ENCODE assay signal across 16 cellular contexts in genomic region chr9:82206946-82207345, GRCh38.
A peak's percentile ranks its signal among the peaks of the same experiment; 100 is the strongest.
DNase-seq lines count a peak whose midpoint lies in the region; ATAC-seq and TF ChIP-seq lines count a peak whose summit lies in the region.
"Had no signal": no experiment of that assay in that cellular context is flagged by ENCODE, and none has a peak within 500 bp of the region (broad histone marks: within the 10 kb centered on the region; RNA-seq: fewer than 3 reads in every experiment).

No MANE protein-coding gene starts in this region.

- H3K9me3 Mint-ChIP-seq in stimulated activated naive B cell treated with anti-CD40 and anti-IgM and Interleukin-4, amounts not matched to agents 10 μg/mL and 1 μg/mL and 100 μg/mL, for 72 hours, result peaks cover 12 to 13% of the 10 kb centered on the region in 2 donors

- H4K20me1 ChIP-seq in OCI-LY7 (ENCODE audit: insufficient read depth, low read length), result no peaks in the 10 kb centered on the region

- no peaks in the 10 kb centered on the region for H3K9me2 ChIP-seq in OCI-LY7 (ENCODE audit: insufficient read depth, low read length)

- H3K36me3 Mint-ChIP-seq in stimulated activated naive B cell treated with anti-CD40 and anti-IgM and Interleukin-4, amounts not matched to agents 10 μg/mL and 1 μg/mL and 100 μg/mL, for 72 hours, result peaks cover 11 to 17% of the 10 kb centered on the region in 2 donors

- no peak overlapping the region for H3K27ac ChIP-seq in OCI-LY7 (ENCODE audit: low read depth, low read length, poor library complexity, severe bottlenecking)
- H3K27ac ChIP-seq: GM23248 had no signal

- H3K79me2 ChIP-seq in OCI-LY7 (ENCODE audit: insufficient read depth, low read depth, low read length), result no peaks in the 10 kb centered on the region

- POLR2A ChIA-PET in OCI-LY7 (lab: Charles Lee), result no interaction called here

- H3K27me3 Mint-ChIP-seq in stimulated activated naive B cell treated with anti-CD40 and anti-IgM and Interleukin-4, amounts not matched to agents 10 μg/mL and 1 μg/mL and 100 μg/mL, for 72 hours, result no peaks in the 10 kb centered on the region
- H3K27me3 Mint-ChIP-seq: CD4-positive, alpha-beta T cell; IgD-negative memory B cell had no signal

- H3K4me2 ChIP-seq in OCI-LY7 (ENCODE audit: low read length), result no peak overlapping the region

- no peak overlapping the region for H3K4me3 ChIP-seq in OCI-LY7 (ENCODE audit: low read depth, low read length, poor library complexity, severe bottlenecking)
- H3K4me3 ChIP-seq: GM23248, HAP-1 had no signal

- TF ChIP-seq CTCF in OCI-LY7 (conservative IDR thresholded peaks at IDR 0.05; ENCODE audit: low read length), result no peak

- DNase-seq in OCI-LY7 (ENCODE audit: low spot score) (no peak), CD1c-positive myeloid dendritic cell (ENCODE audit: extremely low spot score) (no peak), AG20443 (ENCODE audit: low spot score) (no peak)
- DNase-seq in stimulated activated naive B cell treated with anti-CD40 and anti-IgM and Interleukin-4, amounts not matched to agents 10 μg/mL and 1 μg/mL and 100 μg/mL, for 72 hours, result no peak
- DNase-seq: C1 segment of cervical spinal cord; Caco-2; CD4-positive, alpha-beta T cell; KBM-7 had no signal

- H3K4me3 Mint-ChIP-seq in stimulated activated naive B cell treated with anti-CD40 and anti-IgM and Interleukin-4, amounts not matched to agents 10 μg/mL and 1 μg/mL and 100 μg/mL, for 72 hours, result no peak overlapping the region
- H3K4me3 Mint-ChIP-seq: CD4-positive, alpha-beta T cell; IgD-negative memory B cell had no signal

- peaks cover 5% of the 10 kb centered on the region; the same call in 1 of the 2 replicates for H3K36me3 ChIP-seq in OCI-LY7 (ENCODE audit: insufficient read depth, low read length)
- H3K36me3 ChIP-seq: BE2C, HAP-1 had no signal

- H3K4me1 ChIP-seq in OCI-LY7 (ENCODE audit: insufficient read depth, low read length, poor library complexity, severe bottlenecking), result peaks cover 33% of the 10 kb centered on the region
- H3K4me1 ChIP-seq: BE2C, Caco-2, HAP-1 had no signal

- H3K4me1 Mint-ChIP-seq in stimulated activated naive B cell treated with anti-CD40 and anti-IgM and Interleukin-4, amounts not matched to agents 10 μg/mL and 1 μg/mL and 100 μg/mL, for 72 hours, result peaks cover 18 to 41% of the 10 kb centered on the region in 2 donors

- H3K9me3 ChIP-seq in OCI-LY7 (ENCODE audit: low read length), result peaks cover 18% of the 10 kb centered on the region; the same call in 1 of the 2 replicates
- H3K9me3 ChIP-seq: BE2C, Caco-2, HAP-1 had no signal

- H2AFZ ChIP-seq in OCI-LY7 (ENCODE audit: low read length), result peak overlapping the region; percentile 30; the same call in 1 of the 2 replicates
- H2AFZ ChIP-seq: GM23248 had no signal

- BruUV-seq in OCI-LY7 (replicated peaks; lab: Mats Ljungman, UMichigan), result no TSS peak

- peak; percentile 64 for ATAC-seq in GM18907 (IDR thresholded peaks at IDR 0.05; ENCODE audit: unreplicated experiment)
- ATAC-seq in HG03565 (IDR thresholded peaks at IDR 0.05; ENCODE audit: unreplicated experiment), result peak; percentile 31
- ATAC-seq in stimulated activated naive B cell treated with anti-CD40 and anti-IgM and Interleukin-4, amounts not matched to agents 10 μg/mL and 1 μg/mL and 100 μg/mL, for 72 hours (replicated peaks), result peak; percentile 14 to 40
- ATAC-seq in GM18511 (IDR thresholded peaks at IDR 0.05; ENCODE audit: unreplicated experiment), result no peak
- ATAC-seq: HepG2 had no signal

- intact Hi-C loops in OCI-LY7 (cut with micrococcal nuclease; ENCODE audit: unreplicated experiment), result no loop called here

- CTCF ChIA-PET in OCI-LY7 (lab: Charles Lee; ENCODE audit: unreplicated experiment), result no interaction called here

- H3K27ac Mint-ChIP-seq in stimulated activated naive B cell treated with anti-CD40 and anti-IgM and Interleukin-4, amounts not matched to agents 10 μg/mL and 1 μg/mL and 100 μg/mL, for 72 hours, result no peak overlapping the region
- H3K27ac Mint-ChIP-seq: CD4-positive, alpha-beta T cell; IgD-negative memory B cell had no signal
